In genomic region chr14:105141026-105141425, GRCh38 we compare ENCODE assay signal across 24 cellular contexts.
"Had no signal": no experiment of that assay in that cellular context is flagged by ENCODE, and none has a peak within 500 bp of the region (broad histone marks: within the 10 kb centered on the region; RNA-seq: fewer than 3 reads in every experiment).

No MANE protein-coding gene starts in this region.

- H3K4me1 Mint-ChIP-seq: memory B cell, mesothelial cell of epicardium, natural killer cell, neural progenitor cell had no signal

- H3K27ac ChIP-seq: dorsolateral prefrontal cortex, epithelial cell of prostate, esophagus muscularis mucosa, gastrocnemius medialis, heart right ventricle, lower lobe of right lung, neural progenitor cell, pancreas, prostate gland, skin epidermis, uterus had no signal

- ATAC-seq: gastrocnemius medialis, heart right ventricle, left lobe of liver, lower lobe of right lung, natural killer cell, pancreas, sciatic nerve had no signal

- H3K27me3 Mint-ChIP-seq: memory B cell, type B pancreatic cell had no signal

- H3K36me3 ChIP-seq: neural progenitor cell, pancreas, prostate gland, uterus had no signal

- H3K27me3 ChIP-seq: dorsolateral prefrontal cortex, gastrocnemius medialis, heart right ventricle, neural progenitor cell, pancreas, uterus had no signal

- H3K4me1 ChIP-seq: esophagus muscularis mucosa, gastrocnemius medialis, heart right ventricle, lower lobe of right lung, neural progenitor cell, pancreas, prostate gland, uterus had no signal

- H3K4me3 Mint-ChIP-seq: memory B cell, mesothelial cell of epicardium, natural killer cell, neural progenitor cell, type B pancreatic cell had no signal

- H3K4me3 ChIP-seq: dorsolateral prefrontal cortex, esophagus muscularis mucosa, gastrocnemius medialis, heart right ventricle, lower lobe of right lung, neural progenitor cell, pancreas, prostate gland, skin epidermis, uterus had no signal

- DNase-seq: cortex of kidney; effector CD8-positive, alpha-beta T cell; gastrocnemius medialis; heart right ventricle; hypothalamus; lower lobe of right lung; natural killer cell; nucleus accumbens; retina; stimulated activated CD4-positive, alpha-beta T cell treated with anti-CD3 and anti-CD28 coated beads, Interleukin-12 subunit alpha, Interleukin-12 subunit beta, amount 100 ng/mL, for 4 hours; stimulated activated naive CD4-positive, alpha-beta T cell treated with Interleukin-2 at 50 U/mL for 16 hours; uterus had no signal

- H3K36me3 Mint-ChIP-seq: memory B cell, type B pancreatic cell had no signal

- H3K9me3 ChIP-seq: pancreas, prostate gland had no signal

- H3K27ac Mint-ChIP-seq: memory B cell, mesothelial cell of epicardium, natural killer cell, neural progenitor cell, type B pancreatic cell had no signal
